28 cellular contexts compared by ENCODE assay signal in genomic region chr2:23007836-23008235, GRCh38.
"Had no signal": no experiment of that assay in that cellular context is flagged by ENCODE, and none has a peak within 500 bp of the region (broad histone marks: within the 10 kb centered on the region; RNA-seq: fewer than 3 reads in every experiment).

No MANE protein-coding gene starts in this region.

- H3K27ac Mint-ChIP-seq: naive thymus-derived CD4-positive, alpha-beta T cell; natural killer cell; nephron; neural progenitor cell; stimulated activated effector memory CD8-positive, alpha-beta T cell treated with anti-CD3 and anti-CD28 coated beads, Interleukin-12 subunit alpha, Interleukin-12 subunit beta, amount 100 ng/mL, for 72 hours; stimulated activated naive CD8-positive, alpha-beta T cell treated with anti-CD3 and anti-CD28 coated beads, Interleukin-15, amount 100 ng/mL, for 72 hours; type B pancreatic cell had no signal

- H3K27me3 Mint-ChIP-seq: stimulated activated naive CD8-positive, alpha-beta T cell treated with anti-CD3 and anti-CD28 coated beads, Interleukin-15, amount 100 ng/mL, for 72 hours; type B pancreatic cell had no signal

- H3K9me3 ChIP-seq: pancreas, prostate gland, right lobe of liver, sigmoid colon, suprapubic skin, testis, tibial artery, transverse colon, upper lobe of right lung, uterus had no signal

- H3K4me3 Mint-ChIP-seq: naive thymus-derived CD4-positive, alpha-beta T cell; natural killer cell; nephron; neural progenitor cell; stimulated activated effector memory CD8-positive, alpha-beta T cell treated with anti-CD3 and anti-CD28 coated beads, Interleukin-12 subunit alpha, Interleukin-12 subunit beta, amount 100 ng/mL, for 72 hours; stimulated activated naive CD8-positive, alpha-beta T cell treated with anti-CD3 and anti-CD28 coated beads, Interleukin-15, amount 100 ng/mL, for 72 hours; type B pancreatic cell had no signal

- ATAC-seq: naive thymus-derived CD4-positive, alpha-beta T cell; natural killer cell; pancreas; right cardiac atrium; right lobe of liver; stimulated activated effector memory CD8-positive, alpha-beta T cell treated with anti-CD3 and anti-CD28 coated beads, Interleukin-12 subunit alpha, Interleukin-12 subunit beta, amount 100 ng/mL, for 72 hours; stimulated activated naive CD8-positive, alpha-beta T cell treated with anti-CD3 and anti-CD28 coated beads, Interleukin-15, amount 100 ng/mL, for 72 hours; stimulated activated naive CD8-positive, alpha-beta T cell treated with anti-CD3 and anti-CD28 coated beads, Interleukin-15, Interleukin-2, amounts not matched to agents 100 U/mL and 50 U/mL, for 24 hours; upper lobe of right lung had no signal

- H3K36me3 ChIP-seq: neural progenitor cell, pancreas, prostate gland, right lobe of liver, sigmoid colon, suprapubic skin, tibial artery, transverse colon, upper lobe of right lung, uterus had no signal

- H3K27me3 ChIP-seq: neural progenitor cell, pancreas, right lobe of liver, sigmoid colon, suprapubic skin, testis, tibial artery, transverse colon, upper lobe of right lung, uterus had no signal

- H3K4me1 ChIP-seq: neural progenitor cell, pancreas, prostate gland, suprapubic skin, upper lobe of right lung, uterus had no signal

- H3K36me3 Mint-ChIP-seq: naive thymus-derived CD4-positive, alpha-beta T cell; natural killer cell; neural progenitor cell; stimulated activated effector memory CD8-positive, alpha-beta T cell treated with anti-CD3 and anti-CD28 coated beads, Interleukin-12 subunit alpha, Interleukin-12 subunit beta, amount 100 ng/mL, for 72 hours; type B pancreatic cell had no signal

- H3K4me3 ChIP-seq: neural progenitor cell, pancreas, prostate gland, right lobe of liver, sigmoid colon, suprapubic skin, testis, tibial artery, transverse colon, upper lobe of right lung, uterus had no signal

- H3K4me1 Mint-ChIP-seq: naive thymus-derived CD4-positive, alpha-beta T cell; natural killer cell; stimulated activated effector memory CD8-positive, alpha-beta T cell treated with anti-CD3 and anti-CD28 coated beads, Interleukin-12 subunit alpha, Interleukin-12 subunit beta, amount 100 ng/mL, for 72 hours; stimulated activated naive CD8-positive, alpha-beta T cell treated with anti-CD3 and anti-CD28 coated beads, Interleukin-15, amount 100 ng/mL, for 72 hours had no signal

- DNase-seq: naive thymus-derived CD4-positive, alpha-beta T cell; natural killer cell; occipital lobe; pancreas; retina; right cardiac atrium; right lobe of liver; sigmoid colon; small intestine; stimulated activated CD4-positive, alpha-beta T cell treated with anti-CD3 and anti-CD28 coated beads, Interleukin-15, amount 100 ng/mL, for 24 hours; stimulated activated CD4-positive, alpha-beta T cell treated with anti-CD3 and anti-CD28 coated beads, Interleukin-2, amount 100 ng/mL, for 24 hours; stimulated activated CD4-positive, alpha-beta T cell treated with anti-CD3 and anti-CD28 coated beads, Interleukin-2, amount 100 ng/mL, for 48 hours; stimulated activated CD4-positive, alpha-beta T cell treated with anti-CD3 and anti-CD28 coated beads, Interleukin-4, amount 100 ng/mL, for 24 hours; stimulated activated naive CD4-positive, alpha-beta T cell; stimulated activated naive CD8-positive, alpha-beta T cell treated with anti-CD3 and anti-CD28 coated beads, Interleukin-15, amount 100 ng/mL, for 72 hours; stimulated activated naive CD8-positive, alpha-beta T cell treated with anti-CD3 and anti-CD28 coated beads, Interleukin-15, Interleukin-2, amounts not matched to agents 100 U/mL and 50 U/mL, for 24 hours; substantia nigra; tibial artery; transverse colon; upper lobe of right lung; uterus had no signal

- H3K9me3 Mint-ChIP-seq: naive thymus-derived CD4-positive, alpha-beta T cell; natural killer cell; nephron; neural progenitor cell; stimulated activated naive CD8-positive, alpha-beta T cell treated with anti-CD3 and anti-CD28 coated beads, Interleukin-15, amount 100 ng/mL, for 72 hours; type B pancreatic cell had no signal

- H3K27ac ChIP-seq: neural progenitor cell, pancreas, prostate gland, right lobe of liver, sigmoid colon, suprapubic skin, testis, tibial artery, transverse colon, upper lobe of right lung, uterus had no signal
